1 cellular context compared by ENCODE assay signal in genomic region chr9:131639771-131640437, GRCh38.
TF ChIP-seq lines count a peak whose summit lies in the region.

No MANE protein-coding gene starts in this region.

TF ChIP-seq in GM23338, 12 proteins besides CTCF, POLR2A, EP300 and RAD21 (continued from another document):
- no peak for TF ChIP-seq ZNF462 (CRISPR knock-in tag; IDR thresholded peaks at IDR 0.05)
- TF ChIP-seq EZH2phosphoT487 (IDR thresholded peaks at IDR 0.05; ENCODE audit: unreplicated experiment): no peak
- no peak for TF ChIP-seq CREB1 (CRISPR knock-in tag; IDR thresholded peaks at IDR 0.05; ENCODE audit: low read depth)
- no peak for TF ChIP-seq REST (IDR thresholded peaks at IDR 0.05; ENCODE audit: unreplicated experiment)
- TF ChIP-seq EZH2 (IDR thresholded peaks at IDR 0.05; ENCODE audit: low read depth, unreplicated experiment): no peak
- no peak for TF ChIP-seq ZNF331 (CRISPR knock-in tag; IDR thresholded peaks at IDR 0.05; ENCODE audit: low read depth)
- TF ChIP-seq JUNB (IDR thresholded peaks at IDR 0.05; ENCODE audit: unreplicated experiment): no peak
